19 cellular contexts compared by ENCODE assay signal in the genomic region with DNA sequence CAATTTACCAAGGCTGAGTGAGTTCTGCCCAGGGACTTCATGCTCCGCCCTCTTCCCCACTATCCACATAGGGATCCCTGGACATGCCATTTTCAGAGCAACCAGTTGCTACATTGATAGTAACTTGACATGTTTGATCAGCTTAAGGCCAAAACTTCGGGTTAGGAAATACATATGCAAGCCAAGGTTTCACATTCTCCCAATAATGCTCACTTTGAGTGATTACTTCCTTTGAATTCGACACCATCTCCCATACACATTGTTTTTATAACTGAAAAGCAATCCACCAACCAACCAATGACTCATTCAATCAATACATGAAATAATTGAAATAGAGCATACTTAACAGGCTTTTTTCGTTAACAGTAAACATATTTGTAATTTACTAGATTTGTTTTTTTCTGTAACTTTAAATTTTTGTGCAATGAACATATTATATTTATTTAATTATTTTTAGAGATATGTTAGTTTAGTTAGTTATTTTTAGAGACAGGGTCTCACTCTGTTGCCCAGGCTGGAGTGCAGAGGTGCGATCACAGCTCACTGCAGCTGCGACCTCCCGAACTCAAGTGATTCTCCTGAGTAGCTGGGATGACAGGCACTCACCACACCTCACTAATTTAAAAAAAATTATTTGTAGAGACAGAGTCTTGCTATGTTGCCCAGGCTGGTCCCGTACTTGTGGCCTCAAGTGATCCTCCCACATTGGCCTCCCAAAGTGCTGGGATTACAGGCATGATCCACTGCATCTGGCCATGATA.
"Had no signal": no experiment of that assay in that cellular context is flagged by ENCODE, and none has a peak within 500 bp of the region (broad histone marks: within the 10 kb centered on the region; RNA-seq: fewer than 3 reads in every experiment).

No MANE protein-coding gene starts in this region.

- DNase-seq: activated B cell treated with CpG ODN at 0.5 μM for 24 hours; activated CD4-positive, alpha-beta T cell treated with anti-CD3 and anti-CD28 coated beads for 36 hours; activated CD4-positive, alpha-beta T cell treated with anti-CD3 and anti-CD28 coated beads, Interleukin-2, amount 50 U/mL, for 4 hours; activated effector memory CD4-positive, alpha-beta T cell treated with Interleukin-2 at 50 U/mL for 16 hours; activated naive CD4-positive, alpha-beta T cell treated with anti-CD3 and anti-CD28 coated beads for 36 hours; activated naive CD8-positive, alpha-beta T cell treated with anti-CD3 and anti-CD28 coated beads, Interleukin-2, amount 10 ng/mL, durations not matched to agents 7 days and 5 days; activated T-cell treated with anti-CD3 and anti-CD28 coated beads, Interleukin-2, amount 50 U/mL, for 48 hours; amniotic stem cell; cortex of kidney; lower lobe of right lung; naive B cell; retina; sigmoid colon; stimulated activated naive CD8-positive, alpha-beta T cell treated with anti-CD3 and anti-CD28 coated beads, Interleukin-15, amount 100 ng/mL, for 72 hours; SW 1271; T-helper 17 cell; transverse colon; uterus had no signal

- H3K9me3 ChIP-seq: lower lobe of right lung, sigmoid colon, transverse colon, uterus had no signal

- H3K27me3 ChIP-seq: sigmoid colon, transverse colon, uterus had no signal

- H3K27ac ChIP-seq: lower lobe of right lung, transverse colon, uterus had no signal

- ATAC-seq: activated CD4-positive, alpha-beta T cell treated with anti-CD3 and anti-CD28 coated beads for 36 hours; left lobe of liver; lower lobe of right lung; stimulated activated naive CD8-positive, alpha-beta T cell treated with anti-CD3 and anti-CD28 coated beads, Interleukin-15, amount 100 ng/mL, for 72 hours; T-helper 17 cell had no signal

- H3K4me3 ChIP-seq: lower lobe of right lung, sigmoid colon, transverse colon, uterus had no signal

- H3K36me3 ChIP-seq: lower lobe of right lung, transverse colon, uterus had no signal
